In genomic region chr6:27156874-27157460, GRCh38 we compare ENCODE assay signal across 9 cellular contexts.
DNase-seq lines count a peak whose midpoint lies in the region; ATAC-seq and TF ChIP-seq lines count a peak whose summit lies in the region.
"Had no signal": no experiment of that assay in that cellular context is flagged by ENCODE, and none has a peak within 500 bp of the region (broad histone marks: within the 10 kb centered on the region; RNA-seq: fewer than 3 reads in every experiment).

No MANE protein-coding gene starts in this region.

- no peak overlapping the region for H3K27ac ChIP-seq in OCI-LY3 (ENCODE audit: low read length)
- peak overlapping the region; percentile 14 to 48 (median 40) for H3K27ac ChIP-seq in esophagus squamous epithelium
- no peak overlapping the region for H3K27ac ChIP-seq in psoas muscle
- no peak overlapping the region for H3K27ac ChIP-seq in caudate nucleus (ENCODE audit: low read depth, low read length)
- H3K27ac ChIP-seq: neutrophil had no signal

- H3K36me3 ChIP-seq in OCI-LY3 (replicated peaks; ENCODE audit: low read depth, low read length) = no peaks in the 10 kb centered on the region
- no peaks in the 10 kb centered on the region for H3K36me3 ChIP-seq in esophagus squamous epithelium
- H3K36me3 ChIP-seq in psoas muscle (ENCODE audit: insufficient read depth in 1 of 2, low read depth in 1 of 2) = no peaks in the 10 kb centered on the region
- H3K36me3 ChIP-seq: neutrophil had no signal

- DNase-seq in esophagus squamous epithelium (lab: John Stamatoyannopoulos, UW) = no peak
- no peak for DNase-seq in psoas muscle
- no peak for DNase-seq in kidney glomerular epithelial cell (lab: John Stamatoyannopoulos, UW)
- DNase-seq in superior temporal gyrus (ENCODE audit: extremely low spot score) = no peak
- DNase-seq in MV-4-11 (lab: John Stamatoyannopoulos, UW) = no peak
- DNase-seq in caudate nucleus (lab: John Stamatoyannopoulos, UW) = no peak

- peak overlapping the region; percentile 87 for H3K4me3 ChIP-seq in OCI-LY3 (ENCODE audit: low read length)
- peak overlapping the region; percentile 25 to 65 (median 48) for H3K4me3 ChIP-seq in esophagus squamous epithelium
- peak overlapping the region; percentile 58 for H3K4me3 ChIP-seq in psoas muscle

- peak overlapping the region; percentile 89 for H2AFZ ChIP-seq in OCI-LY3 (ENCODE audit: low read depth, low read length)

- H3K79me2 ChIP-seq in OCI-LY3 (ENCODE audit: low read length) = no peaks in the 10 kb centered on the region

- TF ChIP-seq CTCF in OCI-LY3 (IDR thresholded peaks at IDR 0.05; ENCODE audit: low read depth, low read length) (no peak), esophagus squamous epithelium (IDR thresholded peaks at IDR 0.05) (no peak), psoas muscle (IDR thresholded peaks at IDR 0.05) (no peak)

- H3K9me3 ChIP-seq in OCI-LY3 (ENCODE audit: insufficient read depth, low read length) (no peaks in the 10 kb centered on the region), esophagus squamous epithelium (no peaks in the 10 kb centered on the region), psoas muscle (no peaks in the 10 kb centered on the region)
- H3K9me3 ChIP-seq: neutrophil had no signal

- peak; percentile 3 for ATAC-seq in GM19035 (IDR thresholded peaks at IDR 0.05; ENCODE audit: unreplicated experiment)
- peak in 1 of 4 donors; percentile 8 for ATAC-seq in psoas muscle

- intact Hi-C loops in esophagus squamous epithelium (cut with DNase I) (no loop called here), psoas muscle (cut with DNase I) (no loop called here)

- H3K4me1 ChIP-seq in OCI-LY3 (ENCODE audit: low read length) (peaks cover 5% of the 10 kb centered on the region), esophagus squamous epithelium (peaks cover 0 to 18% (median 0%) of the 10 kb centered on the region in 3 donors), psoas muscle (peaks cover 5% of the 10 kb centered on the region)

- H4K20me1 ChIP-seq in OCI-LY3 (ENCODE audit: insufficient read depth, low read length) = no peaks in the 10 kb centered on the region

- H3K4me2 ChIP-seq in OCI-LY3 (ENCODE audit: low read length) = peak overlapping the region; percentile 81

- WGBS in esophagus squamous epithelium, 2 donors = 30% methylated on average over 15 of the region's 15 CpGs
- 37 to 39% (median 38%) methylated on average over 15 of the region's 15 CpGs for WGBS in psoas muscle, 3 donors

- peak overlapping the region; percentile 44 for H3K9ac ChIP-seq in OCI-LY3 (ENCODE audit: low read length)

- H3K27me3 ChIP-seq in OCI-LY3 (ENCODE audit: low read depth, low read length) (no peaks in the 10 kb centered on the region), esophagus squamous epithelium (no peaks in the 10 kb centered on the region), psoas muscle (ENCODE audit: insufficient read depth in 3 of 3, low read length in 2 of 3) (peaks cover 0 to 7% (median 0%) of the 10 kb centered on the region in 3 donors)

- TF ChIP-seq POLR2A in esophagus squamous epithelium (IDR thresholded peaks at IDR 0.05) = no peak

Comparison
In these comparisons a context has a peak if more than half of its experiments do, and no peak if none do; other contexts are left out.
1. H3K27ac ChIP-seq: peak in esophagus squamous epithelium (4 of 4); none in OCI-LY3 (single experiment), psoas muscle (single experiment) and caudate nucleus (single experiment).
2. Peak in every context shown above with its lines, with median percentiles within 50 percentile points of each other: H3K4me3 ChIP-seq.